Comparison of ENCODE assay signal across 22 cellular contexts in genomic region chrX:43956034-43956433, GRCh38. TPM values are rescaled to one million over a fixed set of nuclear protein-coding genes. Genes with fewer than 3 reads are reported as not detected.
"Had no signal": no experiment of that assay in that cellular context is flagged by ENCODE, and none has a peak within 500 bp of the region (broad histone marks: within the 10 kb centered on the region; RNA-seq: fewer than 3 reads in every experiment).

No MANE protein-coding gene starts in this region.

- FAIRE-seq: HTR-8/SVneo had no signal

- ATAC-seq: Panc1, Right ventricle myocardium inferior had no signal

- H3K4me3 ChIP-seq: MG63, SJSA1, SK-N-MC had no signal

- H3K36me3 ChIP-seq: MG63, SJSA1 had no signal

- H3K27ac ChIP-seq: HL-60, SJSA1, SK-N-MC had no signal

- H3K27me3 ChIP-seq: MG63, SJSA1 had no signal

- DNase-seq: KBM-7, MG63, NCI-H1092, NCI-H1105 treated with DMSO at 0.1 percent for 48 hours, NCI-H1436, NCI-H187, NCI-H2029, NCI-H2081 treated with DMSO at 0.1 percent for 48 hours, NCI-H2171, NCI-H226, NCI-H446, NCI-H510A, NCI-H524 treated with DMSO at 0.1 percent for 48 hours, NCI-H69, NCI-H774, SIG-M5 had no signal

- H3K9me3 ChIP-seq: MG63, SJSA1 had no signal

- H3K4me1 ChIP-seq: SJSA1 had no signal

RNA-seq across cellular contexts. Expression of gene NDP, which starts 17.2 kb away (rescaled TPM):
- total RNA-seq: Right ventricle myocardium inferior had no signal
